ENCODE assay signal across 1 cellular context in the genomic region with DNA sequence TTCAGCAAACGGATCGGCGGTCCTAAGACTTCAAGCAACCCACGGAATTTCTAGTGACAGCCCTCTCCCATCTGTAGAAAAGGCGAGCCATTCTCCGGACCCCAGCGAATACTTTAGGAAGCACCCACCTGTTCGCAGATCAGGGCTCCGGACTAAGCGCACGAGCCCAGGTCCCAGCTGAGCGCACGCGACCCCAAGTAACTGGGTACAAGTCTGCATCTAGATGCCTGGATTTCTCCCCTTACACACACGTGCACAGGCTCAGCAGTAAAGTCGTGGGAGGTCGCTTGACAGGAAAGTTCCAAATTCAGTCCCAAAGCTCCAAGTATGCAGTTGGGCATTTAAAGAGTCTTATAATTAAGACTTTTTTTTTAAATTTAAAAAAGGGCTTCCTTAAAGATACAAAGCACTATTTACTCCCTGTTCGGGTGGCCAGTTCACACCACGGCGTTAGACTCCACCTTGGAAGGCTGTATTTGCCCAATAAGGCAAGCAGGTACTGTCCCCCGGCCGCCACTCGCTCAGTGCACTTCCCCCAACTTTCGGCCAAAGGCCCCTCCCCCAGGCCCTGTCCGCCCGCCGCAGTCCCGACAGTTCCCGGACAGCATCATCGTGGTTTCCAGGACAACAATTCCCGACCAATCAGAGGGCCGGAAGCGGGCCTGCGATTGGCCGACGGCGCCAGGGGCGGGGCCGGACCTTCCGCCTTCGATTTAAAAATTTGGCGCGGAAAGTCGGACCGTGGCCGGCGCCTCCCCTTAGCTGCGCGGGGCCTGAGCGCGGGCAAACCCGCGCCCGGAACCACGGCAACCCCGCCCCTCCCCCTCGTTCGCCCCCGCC.
TF ChIP-seq lines count a peak whose summit lies in the region.

A gene with protein sequence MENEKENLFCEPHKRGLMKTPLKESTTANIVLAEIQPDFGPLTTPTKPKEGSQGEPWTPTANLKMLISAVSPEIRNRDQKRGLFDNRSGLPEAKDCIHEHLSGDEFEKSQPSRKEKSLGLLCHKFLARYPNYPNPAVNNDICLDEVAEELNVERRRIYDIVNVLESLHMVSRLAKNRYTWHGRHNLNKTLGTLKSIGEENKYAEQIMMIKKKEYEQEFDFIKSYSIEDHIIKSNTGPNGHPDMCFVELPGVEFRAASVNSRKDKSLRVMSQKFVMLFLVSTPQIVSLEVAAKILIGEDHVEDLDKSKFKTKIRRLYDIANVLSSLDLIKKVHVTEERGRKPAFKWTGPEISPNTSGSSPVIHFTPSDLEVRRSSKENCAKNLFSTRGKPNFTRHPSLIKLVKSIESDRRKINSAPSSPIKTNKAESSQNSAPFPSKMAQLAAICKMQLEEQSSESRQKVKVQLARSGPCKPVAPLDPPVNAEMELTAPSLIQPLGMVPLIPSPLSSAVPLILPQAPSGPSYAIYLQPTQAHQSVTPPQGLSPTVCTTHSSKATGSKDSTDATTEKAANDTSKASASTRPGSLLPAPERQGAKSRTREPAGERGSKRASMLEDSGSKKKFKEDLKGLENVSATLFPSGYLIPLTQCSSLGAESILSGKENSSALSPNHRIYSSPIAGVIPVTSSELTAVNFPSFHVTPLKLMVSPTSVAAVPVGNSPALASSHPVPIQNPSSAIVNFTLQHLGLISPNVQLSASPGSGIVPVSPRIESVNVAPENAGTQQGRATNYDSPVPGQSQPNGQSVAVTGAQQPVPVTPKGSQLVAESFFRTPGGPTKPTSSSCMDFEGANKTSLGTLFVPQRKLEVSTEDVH (minus strand): TSS at position 526 of the 840 bp plus-strand sequence. CDS start 824 bp downstream, outside the sequence.

TF ChIP-seq in HEK293, 187 proteins besides CTCF, POLR2A, EP300 and RAD21 (continued from another document):
- TF ChIP-seq, protein P1, sequence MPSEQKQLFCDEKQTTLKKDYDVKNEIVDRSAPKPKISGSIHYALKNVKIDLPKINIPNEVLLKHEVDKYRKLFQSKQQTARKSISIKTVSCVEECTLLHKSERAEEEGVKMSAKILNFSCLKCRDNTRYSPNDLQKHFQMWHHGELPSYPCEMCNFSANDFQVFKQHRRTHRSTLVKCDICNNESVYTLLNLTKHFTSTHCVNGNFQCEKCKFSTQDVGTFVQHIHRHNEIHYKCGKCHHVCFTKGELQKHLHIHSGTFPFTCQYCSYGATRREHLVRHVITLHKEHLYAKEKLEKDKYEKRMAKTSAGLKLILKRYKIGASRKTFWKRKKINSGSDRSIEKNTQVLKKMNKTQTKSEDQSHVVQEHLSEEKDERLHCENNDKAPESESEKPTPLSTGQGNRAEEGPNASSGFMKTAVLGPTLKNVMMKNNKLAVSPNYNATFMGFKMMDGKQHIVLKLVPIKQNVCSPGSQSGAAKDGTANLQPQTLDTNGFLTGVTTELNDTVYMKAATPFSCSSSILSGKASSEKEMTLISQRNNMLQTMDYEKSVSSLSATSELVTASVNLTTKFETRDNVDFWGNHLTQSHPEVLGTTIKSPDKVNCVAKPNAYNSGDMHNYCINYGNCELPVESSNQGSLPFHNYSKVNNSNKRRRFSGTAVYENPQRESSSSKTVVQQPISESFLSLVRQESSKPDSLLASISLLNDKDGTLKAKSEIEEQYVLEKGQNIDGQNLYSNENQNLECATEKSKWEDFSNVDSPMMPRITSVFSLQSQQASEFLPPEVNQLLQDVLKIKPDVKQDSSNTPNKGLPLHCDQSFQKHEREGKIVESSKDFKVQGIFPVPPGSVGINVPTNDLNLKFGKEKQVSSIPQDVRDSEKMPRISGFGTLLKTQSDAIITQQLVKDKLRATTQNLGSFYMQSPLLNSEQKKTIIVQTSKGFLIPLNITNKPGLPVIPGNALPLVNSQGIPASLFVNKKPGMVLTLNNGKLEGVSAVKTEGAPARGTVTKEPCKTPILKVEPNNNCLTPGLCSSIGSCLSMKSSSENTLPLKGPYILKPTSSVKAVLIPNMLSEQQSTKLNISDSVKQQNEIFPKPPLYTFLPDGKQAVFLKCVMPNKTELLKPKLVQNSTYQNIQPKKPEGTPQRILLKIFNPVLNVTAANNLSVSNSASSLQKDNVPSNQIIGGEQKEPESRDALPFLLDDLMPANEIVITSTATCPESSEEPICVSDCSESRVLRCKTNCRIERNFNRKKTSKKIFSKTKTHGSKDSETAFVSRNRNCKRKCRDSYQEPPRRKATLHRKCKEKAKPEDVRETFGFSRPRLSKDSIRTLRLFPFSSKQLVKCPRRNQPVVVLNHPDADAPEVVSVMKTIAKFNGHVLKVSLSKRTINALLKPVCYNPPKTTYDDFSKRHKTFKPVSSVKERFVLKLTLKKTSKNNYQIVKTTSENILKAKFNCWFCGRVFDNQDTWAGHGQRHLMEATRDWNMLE (tag by site-specific recombination; conservative IDR thresholded peaks at IDR 0.05; ENCODE audit: low read depth): 0 out of 2 replicates have a peak, but pooled peaks have one; percentile 24
- TF ChIP-seq MZF1 (tag by site-specific recombination; IDR thresholded peaks at IDR 0.05; ENCODE audit: borderline replicate concordance): no peak
- TF ChIP-seq ZNF701 (tag by site-specific recombination; IDR thresholded peaks at IDR 0.05): no peak
- TF ChIP-seq ZNF654 (tag by site-specific recombination; IDR thresholded peaks at IDR 0.05; ENCODE audit: low read depth): no peak
- no peak for TF ChIP-seq ZNF423 (tag by site-specific recombination; IDR thresholded peaks at IDR 0.05)
- peak; percentile 85 for TF ChIP-seq SCRT2 (tag by site-specific recombination; IDR thresholded peaks at IDR 0.05)
- no peak for TF ChIP-seq ZNF792 (tag by site-specific recombination; IDR thresholded peaks at IDR 0.05)
- no peak for TF ChIP-seq ZNF155 (tag by site-specific recombination; IDR thresholded peaks at IDR 0.05)
- no peak for TF ChIP-seq ZNF830 (tag by site-specific recombination; IDR thresholded peaks at IDR 0.05; ENCODE audit: low read depth)
- peak; percentile 51 for TF ChIP-seq GLIS1 (tag by site-specific recombination; IDR thresholded peaks at IDR 0.05)
- TF ChIP-seq ZNF18 (tag by site-specific recombination; IDR thresholded peaks at IDR 0.05): peak; percentile 99
- TF ChIP-seq ZNF112 (tag by site-specific recombination; IDR thresholded peaks at IDR 0.05): no peak
- TF ChIP-seq ZNF548 (tag by site-specific recombination; IDR thresholded peaks at IDR 0.05): no peak
- no peak for TF ChIP-seq ZNF146 (tag by site-specific recombination; IDR thresholded peaks at IDR 0.05)
- no peak for TF ChIP-seq ZNF600 (tag by site-specific recombination; IDR thresholded peaks at IDR 0.05)
- no peak for TF ChIP-seq ZNF544 (tag by site-specific recombination; IDR thresholded peaks at IDR 0.05)
- TF ChIP-seq, protein P2, sequence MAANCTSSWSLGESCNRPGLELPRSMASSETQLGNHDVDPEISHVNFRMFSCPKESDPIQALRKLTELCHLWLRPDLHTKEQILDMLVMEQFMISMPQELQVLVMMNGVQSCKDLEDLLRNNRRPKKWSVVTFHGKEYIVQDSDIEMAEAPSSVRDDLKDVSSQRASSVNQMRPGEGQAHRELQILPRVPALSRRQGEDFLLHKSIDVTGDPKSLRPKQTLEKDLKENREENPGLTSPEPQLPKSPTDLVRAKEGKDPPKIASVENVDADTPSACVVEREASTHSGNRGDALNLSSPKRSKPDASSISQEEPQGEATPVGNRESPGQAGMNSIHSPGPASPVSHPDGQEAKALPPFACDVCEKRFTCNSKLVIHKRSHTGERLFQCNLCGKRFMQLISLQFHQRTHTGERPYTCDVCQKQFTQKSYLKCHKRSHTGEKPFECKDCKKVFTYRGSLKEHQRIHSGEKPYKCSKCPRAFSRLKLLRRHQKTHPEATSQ (tag by site-specific recombination; IDR thresholded peaks at IDR 0.05): no peak
- no peak; the same call in 1 of the 2 replicates for TF ChIP-seq ZBTB8A (tag by site-specific recombination; IDR thresholded peaks at IDR 0.05)
- no peak for TF ChIP-seq ZNF514 (tag by site-specific recombination; IDR thresholded peaks at IDR 0.05)
- no peak for TF ChIP-seq ZFHX2 (tag by site-specific recombination; conservative IDR thresholded peaks at IDR 0.05)
- TF ChIP-seq ZNF549 (tag by site-specific recombination; IDR thresholded peaks at IDR 0.05): no peak
- TF ChIP-seq REPIN1 (tag by site-specific recombination; IDR thresholded peaks at IDR 0.05; ENCODE audit: low read depth): no peak
- no peak for TF ChIP-seq GLI2 (tag by site-specific recombination; IDR thresholded peaks at IDR 0.05; ENCODE audit: borderline replicate concordance, low read depth)
- TF ChIP-seq, protein P3, sequence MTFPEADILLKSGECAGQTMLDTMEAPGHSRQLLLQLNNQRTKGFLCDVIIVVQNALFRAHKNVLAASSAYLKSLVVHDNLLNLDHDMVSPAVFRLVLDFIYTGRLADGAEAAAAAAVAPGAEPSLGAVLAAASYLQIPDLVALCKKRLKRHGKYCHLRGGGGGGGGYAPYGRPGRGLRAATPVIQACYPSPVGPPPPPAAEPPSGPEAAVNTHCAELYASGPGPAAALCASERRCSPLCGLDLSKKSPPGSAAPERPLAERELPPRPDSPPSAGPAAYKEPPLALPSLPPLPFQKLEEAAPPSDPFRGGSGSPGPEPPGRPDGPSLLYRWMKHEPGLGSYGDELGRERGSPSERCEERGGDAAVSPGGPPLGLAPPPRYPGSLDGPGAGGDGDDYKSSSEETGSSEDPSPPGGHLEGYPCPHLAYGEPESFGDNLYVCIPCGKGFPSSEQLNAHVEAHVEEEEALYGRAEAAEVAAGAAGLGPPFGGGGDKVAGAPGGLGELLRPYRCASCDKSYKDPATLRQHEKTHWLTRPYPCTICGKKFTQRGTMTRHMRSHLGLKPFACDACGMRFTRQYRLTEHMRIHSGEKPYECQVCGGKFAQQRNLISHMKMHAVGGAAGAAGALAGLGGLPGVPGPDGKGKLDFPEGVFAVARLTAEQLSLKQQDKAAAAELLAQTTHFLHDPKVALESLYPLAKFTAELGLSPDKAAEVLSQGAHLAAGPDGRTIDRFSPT (tag by site-specific recombination; IDR thresholded peaks at IDR 0.05): no peak
- TF ChIP-seq GLIS2 (tag by site-specific recombination; IDR thresholded peaks at IDR 0.05): 0 out of 2 replicates have a peak, but pooled peaks have one; percentile 13
- TF ChIP-seq, protein P4, sequence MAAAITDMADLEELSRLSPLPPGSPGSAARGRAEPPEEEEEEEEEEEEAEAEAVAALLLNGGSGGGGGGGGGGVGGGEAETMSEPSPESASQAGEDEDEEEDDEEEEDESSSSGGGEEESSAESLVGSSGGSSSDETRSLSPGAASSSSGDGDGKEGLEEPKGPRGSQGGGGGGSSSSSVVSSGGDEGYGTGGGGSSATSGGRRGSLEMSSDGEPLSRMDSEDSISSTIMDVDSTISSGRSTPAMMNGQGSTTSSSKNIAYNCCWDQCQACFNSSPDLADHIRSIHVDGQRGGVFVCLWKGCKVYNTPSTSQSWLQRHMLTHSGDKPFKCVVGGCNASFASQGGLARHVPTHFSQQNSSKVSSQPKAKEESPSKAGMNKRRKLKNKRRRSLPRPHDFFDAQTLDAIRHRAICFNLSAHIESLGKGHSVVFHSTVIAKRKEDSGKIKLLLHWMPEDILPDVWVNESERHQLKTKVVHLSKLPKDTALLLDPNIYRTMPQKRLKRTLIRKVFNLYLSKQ (tag by site-specific recombination; IDR thresholded peaks at IDR 0.05; ENCODE audit: borderline replicate concordance): no peak
- no peak for TF ChIP-seq ZNF211 (tag by site-specific recombination; IDR thresholded peaks at IDR 0.05; ENCODE audit: low read depth)
